9 cellular contexts compared by ENCODE assay signal in genomic region chr16:29454835-29455234, GRCh38. TPM values are rescaled to one million over a fixed set of nuclear protein-coding genes. Genes with fewer than 3 reads are reported as not detected.
DNase-seq lines count a peak whose midpoint lies in the region; ATAC-seq and TF ChIP-seq lines count a peak whose summit lies in the region.
"Not testable (repeated sequence)": the region's sequence is repeated elsewhere in the genome, so short reads cannot be mapped to it uniquely, and the experiment has no call there.
"Had no signal": no experiment of that assay in that cellular context is flagged by ENCODE, and none has a peak within 500 bp of the region (broad histone marks: within the 10 kb centered on the region; RNA-seq: fewer than 3 reads in every experiment).

No MANE protein-coding gene starts in this region.

- not testable (repeated sequence) for H3K4me3 ChIP-seq in DND-41 (ENCODE audit: low read depth in 1 of 2, low read length in 2 of 2); psoas muscle

- not testable (repeated sequence) for H3K4me2 ChIP-seq in DND-41 (ENCODE audit: insufficient read depth, low read length)

- H3K9me3 Mint-ChIP-seq in T-cell, result not testable (repeated sequence)

- not testable (repeated sequence) for H3K27me3 ChIP-seq in DND-41 (ENCODE audit: insufficient read depth, low read length, poor library complexity); psoas muscle (ENCODE audit: insufficient read depth in 3 of 3, low read length in 2 of 3)

- CTCF ChIA-PET in T-cell (lab: Charles Lee), result not testable (repeated sequence)

- not testable (repeated sequence) for H3K36me3 ChIP-seq in DND-41 (ENCODE audit: insufficient read depth, low read length); psoas muscle (ENCODE audit: insufficient read depth in 1 of 2, low read depth in 1 of 2)

- DNase-seq in DND-41; T-cell; Right ventricle myocardium inferior (ENCODE audit: missing footprints); psoas muscle: not testable (repeated sequence)

- not testable (repeated sequence) for H3K4me3 Mint-ChIP-seq in T-cell

- H3K4me1 Mint-ChIP-seq in T-cell, result not testable (repeated sequence)

- not testable (repeated sequence) for H3K27ac Mint-ChIP-seq in T-cell

- not testable (repeated sequence) for H4K20me1 ChIP-seq in DND-41 (ENCODE audit: insufficient read depth, low read length)

- H3K4me1 ChIP-seq in DND-41 (ENCODE audit: insufficient read depth, low read length); psoas muscle: not testable (repeated sequence)

- intact Hi-C loops in Right ventricle myocardium inferior (cut with DNase I); psoas muscle (cut with DNase I): not testable (repeated sequence)

- H3K27me3 Mint-ChIP-seq in T-cell, result not testable (repeated sequence)

- H3K9me3 ChIP-seq in DND-41 (ENCODE audit: insufficient read depth, low read length, severe bottlenecking); psoas muscle: not testable (repeated sequence)

- not testable (repeated sequence) for H3K27ac ChIP-seq in DND-41 (ENCODE audit: low read length); psoas muscle

- not testable (repeated sequence) for H3K79me2 ChIP-seq in DND-41 (ENCODE audit: insufficient read depth, low read length)

- not testable (repeated sequence) for H3K9ac ChIP-seq in DND-41 (ENCODE audit: low read depth, low read length)

- WGBS in psoas muscle, 3 donors, result no CpG with 5 or more reads among the region's 28 CpGs

- H3K36me3 Mint-ChIP-seq in T-cell, result not testable (repeated sequence)

- POLR2A ChIA-PET in T-cell (lab: Charles Lee), result not testable (repeated sequence)

- H2AFZ ChIP-seq in DND-41 (ENCODE audit: low read depth, low read length), result not testable (repeated sequence)

- TF ChIP-seq CTCF in DND-41 (IDR thresholded peaks at IDR 0.05; ENCODE audit: borderline replicate concordance, extremely low read depth, low read length, poor library complexity, severe bottlenecking); psoas muscle (IDR thresholded peaks at IDR 0.05): not testable (repeated sequence)

- peak; percentile 76 for ATAC-seq in DND-41 (ENCODE audit: insufficient read depth, low read depth)
- ATAC-seq in GM19025 (IDR thresholded peaks at IDR 0.05; ENCODE audit: low read depth, unreplicated experiment), result peak; percentile 51
- peak; percentile 54 for ATAC-seq in GM21528 (IDR thresholded peaks at IDR 0.05; ENCODE audit: low FRiP score, unreplicated experiment)
- peak; percentile 56 for ATAC-seq in HG02884 (IDR thresholded peaks at IDR 0.05; ENCODE audit: unreplicated experiment)
- ATAC-seq in HG03342 (IDR thresholded peaks at IDR 0.05; ENCODE audit: unreplicated experiment), result peak; percentile 48
- ATAC-seq in T-cell (replicated peaks in 1 of 4), result peak; percentile 74 to 78 (median 76)
- peak; percentile 84 for ATAC-seq in Right ventricle myocardium inferior
- peak; percentile 55 to 70 (median 64) for ATAC-seq in psoas muscle

RNA-seq across cellular contexts. Expression of gene SLX1B, which starts 0.5 kb away (rescaled TPM):
- 10 to 100 TPM; 13.5 to 38.4 (median 31.9) TPM for total RNA-seq in T-cell
- total RNA-seq in Right ventricle myocardium inferior, result 17.7 TPM
- 10 to 100 TPM in 2 of 4 donors, 1 to 10 TPM in 2; 2.2 to 28.7 (median 11.3) TPM for total RNA-seq in psoas muscle
- polyA plus RNA-seq in psoas muscle, result 10 to 100 TPM; 21.6 to 40.4 (median 35.4) TPM

RNA-seq across cellular contexts. Expression of gene BOLA2, which starts 0.7 kb away (rescaled TPM):
- 10 to 100 TPM in 2 of 5 donors, 1 to 10 TPM in 3; 3.4 to 15.5 (median 9.1) TPM for total RNA-seq in T-cell
- total RNA-seq in Right ventricle myocardium inferior, result 2.1 TPM
- total RNA-seq in psoas muscle, result 1 to 10 TPM; 1.5 to 5.7 (median 3.1) TPM
- 10 to 100 TPM; 11.0 to 47.2 (median 19.2) TPM for polyA plus RNA-seq in psoas muscle

RNA-seq across cellular contexts. Expression of gene SULT1A4, which starts 4.9 kb away (rescaled TPM):
- total RNA-seq in T-cell (1 to 10 TPM; 1.1 to 4.4 (median 3.5) TPM), Right ventricle myocardium inferior (3.4 TPM), psoas muscle (1 to 10 TPM in 3 of 4 donors, not detected in 1; 2.1 to 8.3 (median 5.7) TPM)
- polyA plus RNA-seq in psoas muscle, result 1 to 10 TPM; 6.1 to 9.1 (median 8.1) TPM

RNA-seq across cellular contexts. Expression of gene NPIPB11, which starts 48.3 kb away (rescaled TPM):
- total RNA-seq in T-cell (1 to 10 TPM; 1.7 to 2.7 (median 2.4) TPM), Right ventricle myocardium inferior (0.38 TPM), psoas muscle (1 to 10 TPM in 1 of 4 donors, under 1 TPM in 3; 0.41 to 1.2 (median 0.47) TPM)
- polyA plus RNA-seq in psoas muscle, result under 1 TPM; 0.35 to 0.99 (median 0.60) TPM
- total RNA-seq: G401 had no signal

RNA-seq across cellular contexts. Expression of gene NPIPB12, which starts 51.4 kb away (rescaled TPM):
- total RNA-seq in T-cell, result 100 to 1,000 TPM in 3 of 5 donors, 10 to 100 TPM in 2; 71.0 to 138 (median 102) TPM
- 15.0 TPM for total RNA-seq in Right ventricle myocardium inferior
- 10 to 100 TPM; 13.6 to 27.1 (median 22.5) TPM for total RNA-seq in psoas muscle
- polyA plus RNA-seq in psoas muscle, result 10 to 100 TPM; 10.7 to 19.4 (median 19.0) TPM
